In the genomic region with DNA sequence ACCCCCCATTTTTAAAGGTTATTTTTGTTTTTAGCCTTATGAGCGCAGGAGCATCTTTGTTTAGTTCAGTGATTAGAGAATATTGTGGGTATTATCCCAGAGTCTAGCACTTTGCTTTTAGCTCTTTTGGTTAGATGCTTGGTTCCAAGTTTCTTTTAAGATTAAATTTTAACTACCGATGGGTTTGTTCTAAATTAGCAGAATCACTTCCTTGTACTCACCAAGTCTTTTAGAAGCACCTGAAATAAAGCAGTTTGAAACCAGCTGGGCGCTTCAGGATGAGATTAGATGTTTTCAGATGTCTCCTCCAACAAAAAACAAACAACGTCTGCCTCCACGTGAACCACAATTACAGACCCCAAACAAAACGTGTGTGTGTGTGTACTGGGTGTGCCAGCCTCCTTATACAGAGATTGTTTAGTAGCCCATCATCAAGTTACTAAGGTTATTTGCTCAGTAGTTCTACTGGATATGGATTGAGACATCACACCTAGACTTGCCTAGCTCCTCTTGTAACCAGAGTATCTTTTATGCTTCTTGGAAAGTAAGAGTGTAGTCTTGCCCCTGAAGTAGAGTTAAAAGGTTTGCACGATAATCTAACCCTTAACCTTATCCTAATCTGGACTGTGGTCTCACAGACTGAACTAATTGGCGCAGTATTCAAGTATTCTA, we compare ENCODE assay signal across 10 cellular contexts. TPM values are rescaled to one million over a fixed set of nuclear protein-coding genes. Genes with fewer than 3 reads are reported as not detected.
A peak's percentile ranks its signal among the peaks of the same experiment; 100 is the strongest.
DNase-seq lines count a peak whose midpoint lies in the region; TF ChIP-seq lines count a peak whose summit lies in the region.
"Had no signal": no experiment of that assay in that cellular context is flagged by ENCODE, and none has a peak within 500 bp of the region (broad histone marks: within the 10 kb centered on the region; RNA-seq: fewer than 3 reads in every experiment).

No MANE protein-coding gene starts in this region.

- H3F3A ChIP-seq in OCI-LY1 (ENCODE audit: insufficient read depth, low read length): no peaks in the 10 kb centered on the region; the same call in 1 of the 2 replicates

- H3K4me3 ChIP-seq in OCI-LY1 (ENCODE audit: low read depth, low read length, poor library complexity, severe bottlenecking) (peak overlapping the region; percentile 88), fibroblast of lung (replicated peaks in 1 of 4; ENCODE audit: control extremely low read depth in 1 of 4, insufficient read depth in 1 of 4, low read depth in 3 of 4, low read length in 4 of 4) (peak overlapping the region; percentile 77 to 97 (median 84)), retinal pigment epithelial cell (ENCODE audit: low read length) (peak overlapping the region; percentile 86)

- H3K79me2 ChIP-seq in OCI-LY1 (ENCODE audit: insufficient read depth, low read length) (peaks cover 7% of the 10 kb centered on the region; the same call in 1 of the 2 replicates), fibroblast of lung (ENCODE audit: control insufficient read depth, insufficient read depth, low read length) (peaks cover 72% of the 10 kb centered on the region)

- H3K9ac ChIP-seq in OCI-LY1 (ENCODE audit: low read length): peak overlapping the region; percentile 81
- no peak overlapping the region for H3K9ac ChIP-seq in fibroblast of lung (ENCODE audit: insufficient read depth, low read length)

- H3K9me3 ChIP-seq in OCI-LY1 (ENCODE audit: low read length): no peaks in the 10 kb centered on the region
- no peaks in the 10 kb centered on the region for H3K9me3 ChIP-seq in fibroblast of lung (ENCODE audit: control insufficient read depth, insufficient read depth, low read depth, low read length)

- H3K9me2 ChIP-seq in OCI-LY1 (ENCODE audit: low read depth, low read length): no peaks in the 10 kb centered on the region

- H3K27me3 ChIP-seq in OCI-LY1 (ENCODE audit: insufficient read depth, low read length) (no peaks in the 10 kb centered on the region), fibroblast of lung (ENCODE audit: control insufficient read depth, insufficient read depth, low read length) (no peaks in the 10 kb centered on the region)

- H2AFZ ChIP-seq in OCI-LY1 (ENCODE audit: low read length) (no peak overlapping the region), fibroblast of lung (ENCODE audit: low read length) (no peak overlapping the region)

- H3K4me1 ChIP-seq in OCI-LY1 (ENCODE audit: insufficient read depth, low read length, severe bottlenecking): peaks cover 30% of the 10 kb centered on the region
- H3K4me1 ChIP-seq in fibroblast of lung (ENCODE audit: control insufficient read depth, extremely low read depth, insufficient read depth, low read length): peaks cover 10% of the 10 kb centered on the region

- H3K4me2 ChIP-seq in OCI-LY1 (ENCODE audit: low read length) (peak overlapping the region; percentile 98), fibroblast of lung (ENCODE audit: extremely low read depth, insufficient read depth, low read length) (peak overlapping the region; percentile 96)

- TF ChIP-seq CTCF in OCI-LY1 (IDR thresholded peaks at IDR 0.05; ENCODE audit: low read length) (no peak), fibroblast of lung (conservative IDR thresholded peaks at IDR 0.05 in 1 of 2, IDR thresholded peaks at IDR 0.05 in 1 of 2; ENCODE audit: low read depth in 1 of 2, low read length in 2 of 2) (no peak), retinal pigment epithelial cell (conservative IDR thresholded peaks at IDR 0.05; ENCODE audit: low read depth, low read length) (no peak)

- H3K27ac ChIP-seq in OCI-LY1 (ENCODE audit: low read depth, low read length, poor library complexity, severe bottlenecking) (peak overlapping the region; percentile 66), fibroblast of lung (ENCODE audit: insufficient read depth, low read length) (no peak overlapping the region)
- H3K27ac ChIP-seq: 22Rv1 had no signal

- H3K36me3 ChIP-seq in OCI-LY1 (ENCODE audit: insufficient read depth, low read length): no peaks in the 10 kb centered on the region
- H3K36me3 ChIP-seq in fibroblast of lung (ENCODE audit: control insufficient read depth, insufficient read depth, low read length): peaks cover 3% of the 10 kb centered on the region

- peak; percentile 48 for DNase-seq in DMS53 (lab: John Stamatoyannopoulos, UW)
- no peak for DNase-seq in DMS53 treated with DMSO at 0.1 percent for 48 hours (lab: John Stamatoyannopoulos, UW; ENCODE audit: unreplicated experiment)
- no peak for DNase-seq in fibroblast of lung (ENCODE audit: low read depth in 2 of 2)
- DNase-seq in retinal pigment epithelial cell (ENCODE audit: low read depth): no peak
- no peak for DNase-seq in activated CD4-positive, alpha-beta T cell treated with anti-CD3 and anti-CD28 coated beads for 1 hour
- DNase-seq in GM03348 (ENCODE audit: low spot score): no peak
- DNase-seq in NCI-H1930 (lab: John Stamatoyannopoulos, UW): no peak
- DNase-seq: stimulated activated naive CD4-positive, alpha-beta T cell treated with Interleukin-2 at 50 U/mL for 16 hours had no signal

- no peaks in the 10 kb centered on the region; the same call in 1 of the 2 replicates for H4K20me1 ChIP-seq in OCI-LY1 (ENCODE audit: insufficient read depth, low read length)
- peaks cover 9% of the 10 kb centered on the region for H4K20me1 ChIP-seq in fibroblast of lung (ENCODE audit: control insufficient read depth, extremely low read depth, insufficient read depth, low read length)

RNA-seq across cellular contexts. Expression of a gene that starts 2.2 kb away (rescaled TPM):
- total RNA-seq in fibroblast of lung: 249 and 289 TPM in 2 replicates
- 276 and 737 TPM in 2 replicates for polyA plus RNA-seq in fibroblast of lung
- 439 and 919 TPM in 2 replicates for polyA plus RNA-seq in fibroblast of lung (2012)
- polyA minus RNA-seq in fibroblast of lung (ENCODE audit: low replicate concordance): 5.4 and 10.3 TPM in 2 replicates

RNA-seq across cellular contexts. Expression of a gene that starts 40.9 kb away (rescaled TPM):
- total RNA-seq in fibroblast of lung: 1.8 and 2.3 TPM in 2 replicates
- polyA plus RNA-seq in fibroblast of lung: 1.5 TPM in 2 replicates
- polyA plus RNA-seq in fibroblast of lung (2012): 1.3 and 1.9 TPM in 2 replicates
- polyA minus RNA-seq in fibroblast of lung (ENCODE audit: low replicate concordance): not detected in 2 replicates
